ENCODE assay signal across 8 cellular contexts in genomic region chr11:65915821-65916251, GRCh38. TPM values are rescaled to one million over a fixed set of nuclear protein-coding genes. Genes with fewer than 3 reads are reported as not detected.
A peak's percentile ranks its signal among the peaks of the same experiment; 100 is the strongest.
DNase-seq lines count a peak whose midpoint lies in the region; ATAC-seq and TF ChIP-seq lines count a peak whose summit lies in the region.

No MANE protein-coding gene starts in this region.

- peaks cover 0 to under 1% of the 10 kb centered on the region in 2 donors for H3K36me3 ChIP-seq in lung (ENCODE audit: control insufficient read depth in 2 of 2, insufficient read depth in 2 of 2, low read length in 2 of 2)
- no peaks in the 10 kb centered on the region for H3K36me3 ChIP-seq in aorta (ENCODE audit: control insufficient read depth in 1 of 2, insufficient read depth in 2 of 2, low read length in 1 of 2)

- ATAC-seq in lung (ENCODE audit: insufficient read depth, low FRiP score): peak; percentile 22
- ATAC-seq in aorta (ENCODE audit: low FRiP score): peak; percentile 64

- intact Hi-C loops in aorta (cut with DNase I): no loop called here

- peak; percentile 37 for DNase-seq in stimulated activated CD4-positive, alpha-beta T cell treated with anti-CD3 and anti-CD28 coated beads, Interleukin-15, amount 100 ng/mL, for 24 hours
- DNase-seq in stimulated activated CD4-positive, alpha-beta T cell treated with anti-CD3 and anti-CD28 coated beads, Interleukin-4, amount 100 ng/mL, for 24 hours: no peak
- peak; percentile 97 for DNase-seq in choroid plexus epithelial cell (ENCODE audit: low read depth)
- peak; percentile 80 for DNase-seq in lung (ENCODE audit: low spot score)
- DNase-seq in aorta: peak; percentile 94 to 96
- no peak for DNase-seq in D341Med (ENCODE audit: low spot score)
- DNase-seq in activated naive CD4-positive, alpha-beta T cell treated with Interleukin-2 at 50 U/mL for 16 hours: no peak
- DNase-seq in NCI-H1105 treated with DMSO at 0.1 percent for 48 hours (lab: John Stamatoyannopoulos, UW): no peak

- H3K4me3 ChIP-seq in choroid plexus epithelial cell (ENCODE audit: low read depth, low read length): peak overlapping the region; percentile 6
- H3K4me3 ChIP-seq in lung: no peak overlapping the region
- H3K4me3 ChIP-seq in aorta (ENCODE audit: low read length in 2 of 2): no peak overlapping the region

- no peak for TF ChIP-seq CTCF in choroid plexus epithelial cell (conservative IDR thresholded peaks at IDR 0.05; ENCODE audit: low read depth, low read length)
- TF ChIP-seq CTCF in lung (IDR thresholded peaks at IDR 0.05; ENCODE audit: control extremely low read depth, extremely low read depth): no peak

- peaks cover 16 to 44% of the 10 kb centered on the region in 2 donors for H3K4me1 ChIP-seq in lung (ENCODE audit: control insufficient read depth in 2 of 2, insufficient read depth in 2 of 2, low read length in 2 of 2)
- H3K4me1 ChIP-seq in aorta (ENCODE audit: control insufficient read depth in 1 of 2, insufficient read depth in 2 of 2, low read length in 2 of 2): peaks cover 0 to 1% of the 10 kb centered on the region in 2 donors

- H3K27ac ChIP-seq in lung (ENCODE audit: low read depth in 1 of 2, low read length in 1 of 2) (peak overlapping the region; percentile 84 to 89), aorta (ENCODE audit: low read depth in 1 of 2, low read length in 2 of 2) (peak overlapping the region; percentile 45 to 91)

- no peaks in the 10 kb centered on the region for H3K9me3 ChIP-seq in lung (ENCODE audit: control insufficient read depth in 2 of 2, insufficient read depth in 1 of 2, low read length in 1 of 2)
- H3K9me3 ChIP-seq in aorta (ENCODE audit: control insufficient read depth, low read length): no peaks in the 10 kb centered on the region

- WGBS in lung, 2 donors: 29 to 34% methylated on average over 13 of the region's 13 CpGs
- WGBS in aorta, 2 donors: 0 to 6% methylated on average over 13 of the region's 13 CpGs

- no peaks in the 10 kb centered on the region for H3K27me3 ChIP-seq in lung (ENCODE audit: control insufficient read depth, insufficient read depth)
- no peaks in the 10 kb centered on the region for H3K27me3 ChIP-seq in aorta (ENCODE audit: control insufficient read depth in 1 of 2, insufficient read depth in 2 of 2, low read length in 1 of 2)

RNA-seq across cellular contexts. Expression of gene C11orf68, which starts 3.0 kb away (rescaled TPM):
- total RNA-seq in lung (10 to 100 TPM; 17.9 to 38.8 TPM), aorta (10 to 100 TPM; 45.6 to 47.3 TPM)
- polyA plus RNA-seq in lung (10 to 100 TPM; 26.8 to 30.8 TPM), aorta (10 to 100 TPM; 34.9 to 55.3 TPM)

RNA-seq across cellular contexts. Expression of gene DRAP1, which starts 3.4 kb away (rescaled TPM):
- total RNA-seq in lung: 10 to 100 TPM; 40.8 to 92.7 TPM
- 100 to 1,000 TPM in 1 of 2 donors, 10 to 100 TPM in 1; 99.4 to 140 TPM for polyA plus RNA-seq in lung
- total RNA-seq in aorta: 10 to 100 TPM; 65.9 to 86.4 TPM
- 100 to 1,000 TPM in 1 of 2 donors, 10 to 100 TPM in 1; 88.8 to 122 TPM for polyA plus RNA-seq in aorta

RNA-seq across cellular contexts. Expression of gene FOSL1, which starts 15.6 kb away (rescaled TPM):
- 10 to 100 TPM in 1 of 2 donors, under 1 TPM in 1; 0.43 to 11.4 TPM for total RNA-seq in lung
- polyA plus RNA-seq in lung: 10 to 100 TPM; 19.2 to 19.9 TPM
- 10 to 100 TPM in 1 of 2 donors, 1 to 10 TPM in 1; 7.2 to 31.9 TPM for total RNA-seq in aorta
- 1 to 10 TPM; 1.6 to 6.4 TPM for polyA plus RNA-seq in aorta

RNA-seq across cellular contexts. Expression of gene CCDC85B, which starts 25.4 kb away (rescaled TPM):
- total RNA-seq in lung: 10 to 100 TPM; 20.7 to 55.4 TPM
- polyA plus RNA-seq in lung: 10 to 100 TPM; 52.5 to 63.4 TPM
- total RNA-seq in aorta: 10 to 100 TPM; 30.1 to 46.9 TPM
- polyA plus RNA-seq in aorta: 10 to 100 TPM; 23.9 to 72.8 TPM

RNA-seq across cellular contexts. Expression of gene FIBP, which starts 27.6 kb away (rescaled TPM):
- total RNA-seq in lung (10 to 100 TPM; 49.8 to 74.6 TPM), aorta (10 to 100 TPM; 40.2 to 47.7 TPM)
- polyA plus RNA-seq in lung (10 to 100 TPM; 47.1 to 77.2 TPM), aorta (10 to 100 TPM; 57.2 to 73.1 TPM)

Comparison
In these comparisons a context has a peak if more than half of its experiments do, and no peak if none do; other contexts are left out.
1. DNase-seq: peak in stimulated activated CD4-positive, alpha-beta T cell treated with anti-CD3 and anti-CD28 coated beads, Interleukin-15, amount 100 ng/mL, for 24 hours (single experiment), choroid plexus epithelial cell (single experiment), lung (single experiment) and aorta (2 of 2); none in stimulated activated CD4-positive, alpha-beta T cell treated with anti-CD3 and anti-CD28 coated beads, Interleukin-4, amount 100 ng/mL, for 24 hours (single experiment), D341Med (single experiment), activated naive CD4-positive, alpha-beta T cell treated with Interleukin-2 at 50 U/mL for 16 hours (single experiment) and NCI-H1105 treated with DMSO at 0.1 percent for 48 hours (single experiment).